ENCODE assay signal across 16 cellular contexts in genomic region chr20:58633161-58634035, GRCh38. TPM values are rescaled to one million over a fixed set of nuclear protein-coding genes. Genes with fewer than 3 reads are reported as not detected.
DNase-seq lines count a peak whose midpoint lies in the region; ATAC-seq, FAIRE-seq and TF ChIP-seq lines count a peak whose summit lies in the region.
"Had no signal": no experiment of that assay in that cellular context is flagged by ENCODE, and none has a peak within 500 bp of the region (broad histone marks: within the 10 kb centered on the region; RNA-seq: fewer than 3 reads in every experiment).

No MANE protein-coding gene starts in this region.

- no peaks in the 10 kb centered on the region for H3K36me3 Mint-ChIP-seq in T-cell
- H3K36me3 Mint-ChIP-seq: CD4-positive, alpha-beta memory T cell had no signal

- H3K4me1 ChIP-seq in kidney (ENCODE audit: control insufficient read depth in 1 of 2, insufficient read depth in 1 of 2, low read depth in 1 of 2, low read length in 2 of 2) (no peaks in the 10 kb centered on the region), spleen (peaks cover 0 to 12% (median 8%) of the 10 kb centered on the region in 6 donors)

- H3K9me3 Mint-ChIP-seq in T-cell = no peaks in the 10 kb centered on the region
- H3K9me3 Mint-ChIP-seq: CD4-positive, alpha-beta memory T cell had no signal

- no peak overlapping the region for H3K4me3 ChIP-seq in kidney (ENCODE audit: low read length in 2 of 2)
- H3K4me3 ChIP-seq in spleen = no peak overlapping the region

- intact Hi-C loops in cardiac septum (cut with DNase I) (no loop called here), left cardiac atrium (cut with DNase I) (no loop called here), kidney (cut with DNase I) (no loop called here), spleen (cut with DNase I; ENCODE audit: low total_unique reads) (no loop called here)

- WGBS in spleen, 5 donors = 81 to 89% (median 84%) methylated on average over 10 of the region's 10 CpGs

- H3K9me3 ChIP-seq in kidney (ENCODE audit: control insufficient read depth in 1 of 2, low read length in 2 of 2) (no peaks in the 10 kb centered on the region), spleen (no peaks in the 10 kb centered on the region)
- H3K9me3 ChIP-seq: BE2C had no signal

- POLR2A ChIA-PET in T-cell (lab: Charles Lee) = interaction anchor here in 1 of 2 donors (0.7 kb wide), 1 partner anchor 36 kb away, joined by 4 read pairs; no protein-coding TSS in a partner anchor

- TF ChIP-seq CTCF in kidney (IDR thresholded peaks at IDR 0.05; ENCODE audit: borderline replicate concordance, extremely low read depth, insufficient read depth) (no peak), spleen (IDR thresholded peaks at IDR 0.05 in 8 of 11, conservative IDR thresholded peaks at IDR 0.05 in 3 of 11) (no peak), GM10266 (IDR thresholded peaks at IDR 0.05; ENCODE audit: control insufficient read depth, insufficient read depth, low read depth, missing control alignments) (no peak)

- peak overlapping the region; percentile 82 to 90 for H3K27ac Mint-ChIP-seq in T-cell

- H3K27me3 ChIP-seq in spleen (replicated peaks in 1 of 7) = peaks cover 0 to 22% (median 0%) of the 10 kb centered on the region in 7 donors
- H3K27me3 ChIP-seq: BE2C had no signal

- no peak for FAIRE-seq in kidney (lab: Jason Lieb, UNC)
- FAIRE-seq: GM19239 had no signal

- H3K27ac ChIP-seq in kidney (ENCODE audit: low read depth in 2 of 2, low read length in 2 of 2) (no peak overlapping the region), spleen (no peak overlapping the region)

- H3K36me3 ChIP-seq in kidney (ENCODE audit: control insufficient read depth in 1 of 2, insufficient read depth in 2 of 2, low read length in 2 of 2) = no peaks in the 10 kb centered on the region
- H3K36me3 ChIP-seq in spleen = no peaks in the 10 kb centered on the region
- H3K36me3 ChIP-seq: BE2C had no signal

- DNase-seq in cardiac septum (ENCODE audit: low spot score) = peak; percentile 36
- DNase-seq in left cardiac atrium = no peak
- no peak for DNase-seq in T-cell
- peak; percentile 34 for DNase-seq in kidney
- peak; percentile 18 for DNase-seq in spleen
- DNase-seq in GM10266 (ENCODE audit: extremely low spot score) = no peak
- no peak for DNase-seq in UCSD-AML1 (lab: John Stamatoyannopoulos, UW; ENCODE audit: unreplicated experiment)
- DNase-seq: BE2C; CD4-positive, alpha-beta memory T cell; H7; NCI-H187 treated with DMSO at 0.1 percent for 48 hours; NCI-H345; NCI-H69; SIG-M5 had no signal

- no peak overlapping the region for H3K9ac ChIP-seq in kidney (ENCODE audit: low read length in 2 of 2)

- H3K4me3 Mint-ChIP-seq in T-cell = peak overlapping the region in 1 of 3 donors; percentile 66

- ATAC-seq in left cardiac atrium (no peak), T-cell (replicated peaks in 1 of 4) (no peak), HG02642 (IDR thresholded peaks at IDR 0.05; ENCODE audit: poor library complexity, unreplicated experiment) (no peak)

- CTCF ChIA-PET in T-cell (lab: Charles Lee) = no interaction called here

- no peak for TF ChIP-seq POLR2A in spleen (IDR thresholded peaks at IDR 0.05)

- peaks cover 16 to 52% (median 49%) of the 10 kb centered on the region in 3 donors for H3K4me1 Mint-ChIP-seq in T-cell

- H3K27me3 Mint-ChIP-seq in T-cell = no peaks in the 10 kb centered on the region

RNA-seq across cellular contexts. Expression of gene STX16, which starts 17.7 kb away (rescaled TPM):
- 33.1 TPM for total RNA-seq in cardiac septum
- total RNA-seq in left cardiac atrium = 10 to 100 TPM; 22.8 to 32.0 TPM
- 100 to 1,000 TPM; 154 to 213 (median 178) TPM for total RNA-seq in T-cell
- total RNA-seq in kidney = 60.7 TPM
- polyA plus RNA-seq in kidney (ENCODE audit: insufficient read depth, low read depth, low replicate concordance) = 20.6 TPM
- 100 to 1,000 TPM in 1 of 7 donors, 10 to 100 TPM in 6; 62.6 to 105 (median 83.6) TPM for total RNA-seq in spleen
- polyA plus RNA-seq in spleen = 10 to 100 TPM; 34.4 to 47.3 (median 43.5) TPM

RNA-seq across cellular contexts. Expression of gene NPEPL1, which starts 59.2 kb away (rescaled TPM):
- total RNA-seq in cardiac septum (31.5 TPM), left cardiac atrium (10 to 100 TPM; 19.7 to 20.0 TPM), T-cell (10 to 100 TPM; 49.6 to 79.0 (median 69.3) TPM), kidney (60.2 TPM), spleen (10 to 100 TPM; 31.7 to 61.7 (median 56.4) TPM)
- polyA plus RNA-seq in kidney (ENCODE audit: insufficient read depth, low read depth, low replicate concordance) (39.7 TPM), spleen (10 to 100 TPM; 19.3 to 56.7 (median 50.6) TPM)

Comparison
In these comparisons a context has a peak if more than half of its experiments do, and no peak if none do; other contexts are left out.
1. DNase-seq: peak in cardiac septum (single experiment), kidney (single experiment) and spleen (single experiment); none in left cardiac atrium (single experiment), T-cell (0 of 34), GM10266 (single experiment) and UCSD-AML1 (single experiment).